ENCODE assay signal across 20 cellular contexts in the genomic region with DNA sequence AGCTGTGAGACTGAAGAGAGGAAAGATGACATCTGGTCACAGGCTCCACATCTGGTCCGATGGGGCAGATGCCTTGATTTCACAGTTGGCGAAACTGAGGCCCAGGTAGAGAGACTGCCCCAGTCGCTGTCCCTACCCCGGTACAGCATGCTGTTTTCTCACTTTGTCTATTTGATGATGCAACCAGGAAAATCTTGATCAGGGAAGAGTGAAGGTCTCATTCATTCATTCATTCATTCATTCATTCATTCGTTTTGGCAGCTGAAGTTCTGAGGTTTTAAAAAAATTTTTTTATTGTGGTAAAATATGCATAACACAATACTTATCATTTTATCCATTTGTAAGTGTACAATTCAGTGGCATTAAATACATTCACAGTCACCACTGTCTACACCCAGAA.
"Had no signal": no experiment of that assay in that cellular context is flagged by ENCODE, and none has a peak within 500 bp of the region (broad histone marks: within the 10 kb centered on the region; RNA-seq: fewer than 3 reads in every experiment).

No MANE protein-coding gene starts in this region.

- H3K4me3 Mint-ChIP-seq: activated CD4-positive, alpha-beta T cell treated with anti-CD3 and anti-CD28 coated beads, Interleukin-2, amount 10 ng/mL, durations not matched to agents 24 days and 14 days; activated naive CD4-positive, alpha-beta T cell treated with anti-CD3 and anti-CD28 coated beads, Interleukin-2, amount 10 ng/mL, durations not matched to agents 7 days and 5 days; activated T-cell treated with anti-CD3 and anti-CD28 coated beads, Interleukin-2, amount 50 U/mL, for 4 hours; stimulated activated memory B cell treated with anti-CD40 and anti-IgM and Interleukin-4, amounts not matched to agents 10 μg/mL and 1 μg/mL and 100 μg/mL, for 72 hours had no signal

- DNase-seq: activated CD4-positive, alpha-beta T cell treated with anti-CD3 and anti-CD28 coated beads, Interleukin-2, amount 10 ng/mL, durations not matched to agents 24 days and 14 days; activated CD4-positive, CD25-positive, alpha-beta regulatory T cell; activated CD8-positive, alpha-beta memory T cell treated with anti-CD3 and anti-CD28 coated beads, Interleukin-2, amount 50 U/mL, for 4 hours; activated naive CD4-positive, alpha-beta T cell treated with anti-CD3 and anti-CD28 coated beads, Interleukin-2, amount 10 ng/mL, durations not matched to agents 7 days and 5 days; activated T-cell treated with anti-CD3 and anti-CD28 coated beads, Interleukin-2, amount 50 U/mL, for 4 hours; aorta; brain microvascular endothelial cell; cerebellar nuclear complex; cortex of kidney; effector CD4-positive, alpha-beta T cell; gastrocnemius medialis; left ventricle myocardium superior; stimulated activated CD4-positive, alpha-beta T cell treated with anti-CD3 and anti-CD28 coated beads, Interleukin-4, amount 100 ng/mL, for 1 hour; T-helper 9 cell; upper lobe of right lung had no signal

- H3K27me3 Mint-ChIP-seq: activated CD4-positive, alpha-beta T cell treated with anti-CD3 and anti-CD28 coated beads, Interleukin-2, amount 10 ng/mL, durations not matched to agents 24 days and 14 days; activated naive CD4-positive, alpha-beta T cell treated with anti-CD3 and anti-CD28 coated beads, Interleukin-2, amount 10 ng/mL, durations not matched to agents 7 days and 5 days; stimulated activated memory B cell treated with anti-CD40 and anti-IgM and Interleukin-4, amounts not matched to agents 10 μg/mL and 1 μg/mL and 100 μg/mL, for 72 hours had no signal

- ATAC-seq: activated T-cell treated with anti-CD3 and anti-CD28 coated beads, Interleukin-2, amount 50 U/mL, for 4 hours; esophagus mucosa; gastrocnemius medialis; heart left ventricle; left ventricle myocardium superior; pancreas; sciatic nerve; stimulated activated memory B cell treated with anti-CD40 and anti-IgM and Interleukin-4, amounts not matched to agents 10 μg/mL and 1 μg/mL and 100 μg/mL, for 72 hours; upper lobe of right lung had no signal

- H3K27ac Mint-ChIP-seq: activated CD4-positive, alpha-beta T cell treated with anti-CD3 and anti-CD28 coated beads, Interleukin-2, amount 10 ng/mL, durations not matched to agents 24 days and 14 days; activated naive CD4-positive, alpha-beta T cell treated with anti-CD3 and anti-CD28 coated beads, Interleukin-2, amount 10 ng/mL, durations not matched to agents 7 days and 5 days; stimulated activated memory B cell treated with anti-CD40 and anti-IgM and Interleukin-4, amounts not matched to agents 10 μg/mL and 1 μg/mL and 100 μg/mL, for 72 hours had no signal

- H3K9me3 Mint-ChIP-seq: activated CD4-positive, alpha-beta T cell treated with anti-CD3 and anti-CD28 coated beads, Interleukin-2, amount 10 ng/mL, durations not matched to agents 24 days and 14 days; activated naive CD4-positive, alpha-beta T cell treated with anti-CD3 and anti-CD28 coated beads, Interleukin-2, amount 10 ng/mL, durations not matched to agents 7 days and 5 days; activated T-cell treated with anti-CD3 and anti-CD28 coated beads, Interleukin-2, amount 50 U/mL, for 4 hours; stimulated activated memory B cell treated with anti-CD40 and anti-IgM and Interleukin-4, amounts not matched to agents 10 μg/mL and 1 μg/mL and 100 μg/mL, for 72 hours had no signal
